ENCODE assay signal across 20 cellular contexts in genomic region chr5:158236511-158237335, GRCh38.
DNase-seq lines count a peak whose midpoint lies in the region; ATAC-seq and TF ChIP-seq lines count a peak whose summit lies in the region.
"Had no signal": no experiment of that assay in that cellular context is flagged by ENCODE, and none has a peak within 500 bp of the region (broad histone marks: within the 10 kb centered on the region; RNA-seq: fewer than 3 reads in every experiment).

No MANE protein-coding gene starts in this region.

- no peaks in the 10 kb centered on the region for H3K27me3 ChIP-seq in DND-41 (ENCODE audit: insufficient read depth, low read length, poor library complexity)
- H3K27me3 ChIP-seq in adipocyte (replicated peaks; ENCODE audit: control insufficient read depth, insufficient read depth, low read length) = no peaks in the 10 kb centered on the region

- H3K4me1 ChIP-seq in DND-41 (ENCODE audit: insufficient read depth, low read length) (peaks cover 59% of the 10 kb centered on the region), adipocyte (ENCODE audit: control insufficient read depth, insufficient read depth, low read length) (peaks cover 11% of the 10 kb centered on the region)
- H3K4me1 ChIP-seq: HAP-1, SJSA1 had no signal

- in situ Hi-C loops in KBM-7 (cut with MboI; ENCODE audit: low pct_unique_long_range_greater_than_20kb, low sequenced_read_pairs) = no loop called here

- H3K36me3 ChIP-seq in DND-41 (ENCODE audit: insufficient read depth, low read length) (no peaks in the 10 kb centered on the region), adipocyte (ENCODE audit: control insufficient read depth, insufficient read depth, low read length, severe bottlenecking) (no peaks in the 10 kb centered on the region)
- H3K36me3 ChIP-seq: HAP-1, SJSA1 had no signal

- H3K79me2 ChIP-seq in DND-41 (ENCODE audit: insufficient read depth, low read length) = no peaks in the 10 kb centered on the region

- no peaks in the 10 kb centered on the region for H4K20me1 ChIP-seq in DND-41 (ENCODE audit: insufficient read depth, low read length)

- H3K27ac ChIP-seq in DND-41 (ENCODE audit: low read length) = peak overlapping the region; percentile 97
- H3K27ac ChIP-seq: SJSA1 had no signal

- no peak overlapping the region for H3K4me3 ChIP-seq in DND-41 (ENCODE audit: low read depth in 1 of 2, low read length in 2 of 2)
- H3K4me3 ChIP-seq in adipocyte (ENCODE audit: low read length) = no peak overlapping the region
- H3K4me3 ChIP-seq in choroid plexus epithelial cell (ENCODE audit: low read depth, low read length) = no peak overlapping the region
- H3K4me3 ChIP-seq: GM23338, HAP-1, SJSA1 had no signal

- DNase-seq in DND-41 (no peak), adipocyte (ENCODE audit: low read depth) (peak; percentile 25), choroid plexus epithelial cell (ENCODE audit: low read depth) (peak; percentile 69), omental fat pad (ENCODE audit: low spot score) (no peak), KBM-7 (no peak), NCI-H524 (lab: John Stamatoyannopoulos, UW) (no peak)
- DNase-seq: AML-193; C1 segment of cervical spinal cord; CD8-positive, alpha-beta T cell; KG1; NCI-H1092; NCI-H1436; NCI-H2029; NCI-H345; NCI-H526 had no signal

- H2AFZ ChIP-seq in DND-41 (ENCODE audit: low read depth, low read length) = peak overlapping the region; percentile 18; the same call in 1 of the 2 replicates
- H2AFZ ChIP-seq: GM23338 had no signal

- H3K4me2 ChIP-seq in DND-41 (ENCODE audit: insufficient read depth, low read length) = no peak overlapping the region
- H3K4me2 ChIP-seq: GM23338 had no signal

- no peak overlapping the region; the same call in 1 of the 2 replicates for H3K9ac ChIP-seq in DND-41 (ENCODE audit: low read depth, low read length)
- no peak overlapping the region for H3K9ac ChIP-seq in adipocyte (ENCODE audit: low read length)

- H3K9me3 ChIP-seq in DND-41 (ENCODE audit: insufficient read depth, low read length, severe bottlenecking) (peaks cover 1% of the 10 kb centered on the region), adipocyte (ENCODE audit: control insufficient read depth, low read length) (no peaks in the 10 kb centered on the region)
- H3K9me3 ChIP-seq: HAP-1 had no signal

- ATAC-seq in DND-41 (ENCODE audit: insufficient read depth, low read depth) (no peak), omental fat pad (ENCODE audit: low FRiP score) (peak; percentile 72), HG03439 (IDR thresholded peaks at IDR 0.05; ENCODE audit: unreplicated experiment) (no peak)
- ATAC-seq: CD8-positive, alpha-beta T cell; GM23338; Right ventricle myocardium inferior had no signal

- TF ChIP-seq CTCF in DND-41 (IDR thresholded peaks at IDR 0.05; ENCODE audit: borderline replicate concordance, extremely low read depth, low read length, poor library complexity, severe bottlenecking) (no peak), choroid plexus epithelial cell (conservative IDR thresholded peaks at IDR 0.05; ENCODE audit: low read depth, low read length) (no peak), omental fat pad (IDR thresholded peaks at IDR 0.05) (no peak)

Comparison
In these comparisons a context has a peak if more than half of its experiments do, and no peak if none do; other contexts are left out.
1. DNase-seq: peak in adipocyte (single experiment) and choroid plexus epithelial cell (single experiment); none in DND-41 (single experiment), omental fat pad (single experiment), KBM-7 (single experiment) and NCI-H524 (0 of 2).